In the genomic region with DNA sequence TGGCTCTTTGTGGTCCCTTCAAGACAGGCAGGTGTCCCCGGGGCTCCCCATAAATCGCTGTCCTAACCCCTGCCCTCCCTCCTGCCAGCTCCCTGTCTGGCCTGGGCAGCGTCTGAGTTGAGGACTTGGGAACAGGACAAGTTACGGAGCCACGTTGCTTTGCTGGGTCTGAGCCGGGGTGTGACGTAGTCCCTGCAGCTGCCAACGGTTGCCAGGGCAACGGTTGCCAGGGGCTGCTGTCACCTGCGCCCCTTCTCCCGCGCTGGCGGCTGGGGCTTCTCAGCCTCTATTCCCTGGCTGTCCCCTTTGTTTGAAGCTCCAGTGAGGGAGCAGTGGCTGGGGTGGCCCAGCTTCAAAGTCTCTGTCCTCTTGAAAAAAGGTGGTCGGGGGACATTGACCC, we compare ENCODE assay signal across 1 cellular context.
TF ChIP-seq lines count a peak whose summit lies in the region.

No MANE protein-coding gene starts in this region.

TF ChIP-seq in K562, 482 proteins besides CTCF, POLR2A, EP300 and RAD21:
- TF ChIP-seq BMI1 (IDR thresholded peaks at IDR 0.05; ENCODE audit: low read length) (peak; percentile 63; the same call in 1 of the 2 replicates), CREM (IDR thresholded peaks at IDR 0.05; ENCODE audit: low read depth) (peak; percentile 62; the same call in 1 of the 2 replicates), MXI1 (IDR thresholded peaks at IDR 0.05; ENCODE audit: low read depth, low read length) (0 out of 2 replicates have a peak, but pooled peaks have one; percentile 66), ZNF644 (tag; IDR thresholded peaks at IDR 0.05; ENCODE audit: low read depth) (no peak), BCOR (IDR thresholded peaks at IDR 0.05) (no peak), CSDE1 (IDR thresholded peaks at IDR 0.05) (0 out of 4 replicates have a peak, but pooled peaks of 1 of the 2 experiments have one; percentile 45), MYNN (IDR thresholded peaks at IDR 0.05) (peak; percentile 98), MYNN (CRISPR knock-in tag; IDR thresholded peaks at IDR 0.05) (peak; percentile 82), RBM22 (IDR thresholded peaks at IDR 0.05; ENCODE audit: low read depth, low read length, poor library complexity, severe bottlenecking) (peak; percentile 66), RFX1 (IDR thresholded peaks at IDR 0.05) (peak; percentile 91)
